8 cellular contexts compared by ENCODE assay signal in genomic region chr16:27235938-27236245, GRCh38. TPM values are rescaled to one million over a fixed set of nuclear protein-coding genes. Genes with fewer than 3 reads are reported as not detected.
DNase-seq lines count a peak whose midpoint lies in the region; ATAC-seq and TF ChIP-seq lines count a peak whose summit lies in the region.

No MANE protein-coding gene starts in this region.

- DNase-seq in activated CD4-positive, CD25-positive, alpha-beta regulatory T cell treated with anti-CD3 and anti-CD28 coated beads, Interleukin-2, amount 50 U/mL, for 72 hours, result peak; percentile 52
- DNase-seq in activated CD4-positive, CD25-positive, alpha-beta regulatory T cell (lab: John Stamatoyannopoulos, UW), result no peak
- DNase-seq in activated CD8-positive, alpha-beta T cell treated with anti-CD3 and anti-CD28 coated beads for 36 hours, result no peak
- DNase-seq in immature natural killer cell (no peak), cerebellar nuclear complex (lab: John Stamatoyannopoulos, UW) (no peak), NCI-H226 (no peak)

- peaks cover 90% of the 10 kb centered on the region for H3K4me1 Mint-ChIP-seq in activated CD8-positive, alpha-beta T cell treated with anti-CD3 and anti-CD28 coated beads for 36 hours (ENCODE audit: low read depth)
- H3K4me1 Mint-ChIP-seq in immature natural killer cell, result peaks cover 87 to 89% of the 10 kb centered on the region in 2 donors
- peaks cover 60% of the 10 kb centered on the region for H3K4me1 Mint-ChIP-seq in stimulated activated memory B cell treated with anti-CD40 and anti-IgM and Interleukin-4, amounts not matched to agents 10 μg/mL and 1 μg/mL and 100 μg/mL, for 72 hours

- POLR2A ChIA-PET in activated CD8-positive, alpha-beta T cell treated with anti-CD3 and anti-CD28 coated beads for 36 hours (lab: Charles Lee), result interaction anchor here (0.8 to 10.0 kb wide), 19 partner anchors 10 to 214 kb away, joined by 3 to 257 read pairs (median 9); partner anchors contain the start of genes IL21R, KDM8 and NSMCE1

- CTCF ChIA-PET in activated CD8-positive, alpha-beta T cell treated with anti-CD3 and anti-CD28 coated beads for 36 hours (lab: Charles Lee), result interaction anchor here (0.9 to 13.1 kb wide), 32 partner anchors 10 to 221 kb away, joined by 3 to 203 read pairs (median 9); partner anchors contain the start of genes KDM8 and NSMCE1

- intact Hi-C loops in activated CD8-positive, alpha-beta T cell treated with anti-CD3 and anti-CD28 coated beads for 36 hours (cut with micrococcal nuclease), result loop anchor here (2.0 to 5.0 kb wide), 4 partner anchors 17 to 64 kb away; partner anchors contain the start of genes KDM8 and NSMCE1

- H3K27ac Mint-ChIP-seq in activated CD8-positive, alpha-beta T cell treated with anti-CD3 and anti-CD28 coated beads for 36 hours, result peak overlapping the region; percentile 98
- H3K27ac Mint-ChIP-seq in immature natural killer cell, result peak overlapping the region; percentile 98 to 100 (median 98)
- peak overlapping the region; percentile 91 for H3K27ac Mint-ChIP-seq in stimulated activated memory B cell treated with anti-CD40 and anti-IgM and Interleukin-4, amounts not matched to agents 10 μg/mL and 1 μg/mL and 100 μg/mL, for 72 hours

- no peaks in the 10 kb centered on the region for H3K27me3 Mint-ChIP-seq in activated CD8-positive, alpha-beta T cell treated with anti-CD3 and anti-CD28 coated beads for 36 hours
- peaks cover 12 to 25% (median 18%) of the 10 kb centered on the region in 3 donors for H3K27me3 Mint-ChIP-seq in immature natural killer cell (ENCODE audit: low read depth in 3 of 3)
- no peaks in the 10 kb centered on the region for H3K27me3 Mint-ChIP-seq in stimulated activated memory B cell treated with anti-CD40 and anti-IgM and Interleukin-4, amounts not matched to agents 10 μg/mL and 1 μg/mL and 100 μg/mL, for 72 hours

- no peaks in the 10 kb centered on the region for H3K9me3 Mint-ChIP-seq in activated CD8-positive, alpha-beta T cell treated with anti-CD3 and anti-CD28 coated beads for 36 hours
- H3K9me3 Mint-ChIP-seq in immature natural killer cell, result no peaks in the 10 kb centered on the region
- H3K9me3 Mint-ChIP-seq in stimulated activated memory B cell treated with anti-CD40 and anti-IgM and Interleukin-4, amounts not matched to agents 10 μg/mL and 1 μg/mL and 100 μg/mL, for 72 hours, result no peaks in the 10 kb centered on the region

- no peak for ATAC-seq in activated CD8-positive, alpha-beta T cell treated with anti-CD3 and anti-CD28 coated beads for 36 hours
- ATAC-seq in stimulated activated memory B cell treated with anti-CD40 and anti-IgM and Interleukin-4, amounts not matched to agents 10 μg/mL and 1 μg/mL and 100 μg/mL, for 72 hours, result no peak
- no peak for ATAC-seq in HG03457 (IDR thresholded peaks at IDR 0.05; ENCODE audit: unreplicated experiment)

- peak overlapping the region; percentile 73 for H3K4me3 Mint-ChIP-seq in activated CD8-positive, alpha-beta T cell treated with anti-CD3 and anti-CD28 coated beads for 36 hours
- peak overlapping the region; percentile 74 to 84 (median 77) for H3K4me3 Mint-ChIP-seq in immature natural killer cell
- no peak overlapping the region for H3K4me3 Mint-ChIP-seq in stimulated activated memory B cell treated with anti-CD40 and anti-IgM and Interleukin-4, amounts not matched to agents 10 μg/mL and 1 μg/mL and 100 μg/mL, for 72 hours

- peaks cover 59% of the 10 kb centered on the region for H3K36me3 Mint-ChIP-seq in activated CD8-positive, alpha-beta T cell treated with anti-CD3 and anti-CD28 coated beads for 36 hours (ENCODE audit: low read depth)
- H3K36me3 Mint-ChIP-seq in immature natural killer cell, result peaks cover 0 to 10% (median 6%) of the 10 kb centered on the region in 3 donors
- H3K36me3 Mint-ChIP-seq in stimulated activated memory B cell treated with anti-CD40 and anti-IgM and Interleukin-4, amounts not matched to agents 10 μg/mL and 1 μg/mL and 100 μg/mL, for 72 hours, result peaks cover 23% of the 10 kb centered on the region

- no peak for TF ChIP-seq CTCF in activated CD8-positive, alpha-beta T cell treated with anti-CD3 and anti-CD28 coated beads for 36 hours (IDR thresholded peaks at IDR 0.05)

RNA-seq across cellular contexts. Expression of gene KDM8, which starts 32.6 kb away (rescaled TPM):
- total RNA-seq in activated CD8-positive, alpha-beta T cell treated with anti-CD3 and anti-CD28 coated beads for 36 hours, result 10 to 100 TPM; 10.9 to 12.7 TPM
- polyA plus RNA-seq in immature natural killer cell, result 1 to 10 TPM; 4.3 to 6.2 (median 5.1) TPM

RNA-seq across cellular contexts. Expression of gene NSMCE1, which starts 32.7 kb away (rescaled TPM):
- 100 to 1,000 TPM; 150 to 156 TPM for total RNA-seq in activated CD8-positive, alpha-beta T cell treated with anti-CD3 and anti-CD28 coated beads for 36 hours
- 100 to 1,000 TPM; 133 to 162 (median 148) TPM for polyA plus RNA-seq in immature natural killer cell
